ENCODE assay signal across 10 cellular contexts in genomic region chr20:17533396-17533795, GRCh38. TPM values are rescaled to one million over a fixed set of nuclear protein-coding genes. Genes with fewer than 3 reads are reported as not detected.
DNase-seq lines count a peak whose midpoint lies in the region; ATAC-seq and TF ChIP-seq lines count a peak whose summit lies in the region.
"Had no signal": no experiment of that assay in that cellular context is flagged by ENCODE, and none has a peak within 500 bp of the region (broad histone marks: within the 10 kb centered on the region; RNA-seq: fewer than 3 reads in every experiment).

No MANE protein-coding gene starts in this region.

- in situ Hi-C loops in GM13977 (cut with MboI; ENCODE audit: low pct_unique_long_range_greater_than_20kb, low sequenced_read_pairs, unreplicated experiment) = loop anchor here (25.0 kb wide), 1 partner anchor 404 kb away; no protein-coding TSS in a partner anchor

- no peak for TF ChIP-seq CTCF in cardiac muscle cell (IDR thresholded peaks at IDR 0.05; ENCODE audit: low read depth, low read length)
- TF ChIP-seq CTCF in heart left ventricle (IDR thresholded peaks at IDR 0.05) = no peak
- TF ChIP-seq CTCF in cardiac fibroblast (IDR thresholded peaks at IDR 0.05; ENCODE audit: low read depth, low read length) = no peak
- TF ChIP-seq CTCF in GM13977 (IDR thresholded peaks at IDR 0.05; ENCODE audit: extremely low read depth, insufficient read depth, missing control alignments) = no peak

- 57 to 62% (median 60%) methylated on average over 1 of the region's 1 CpG for WGBS in heart left ventricle, 4 donors

- intact Hi-C loops in heart left ventricle (cut with DNase I) = loop anchor here in 6 of 10 donors (10.0 kb wide), 3 partner anchors 361 to 461 kb away; no protein-coding TSS in a partner anchor

- H3K9me3 ChIP-seq in cardiac muscle cell (ENCODE audit: low read depth) (no peaks in the 10 kb centered on the region), heart left ventricle (no peaks in the 10 kb centered on the region)
- H3K9me3 ChIP-seq: upper lobe of left lung had no signal

- H3K4me1 ChIP-seq in cardiac muscle cell (ENCODE audit: low read depth) = peaks cover 10% of the 10 kb centered on the region
- peaks cover 0 to 24% (median 3%) of the 10 kb centered on the region in 12 donors for H3K4me1 ChIP-seq in heart left ventricle

- no peak for TF ChIP-seq POLR2A in heart left ventricle (IDR thresholded peaks at IDR 0.05)

- DNase-seq in cardiac muscle cell (ENCODE audit: low read depth in 1 of 2, low spot score in 1 of 2) = peak; percentile 44 to 69
- no peak for DNase-seq in heart left ventricle
- DNase-seq in NCI-H524 treated with DMSO at 0.1 percent for 48 hours (lab: John Stamatoyannopoulos, UW) = peak; percentile 72
- DNase-seq in cardiac fibroblast (ENCODE audit: low read depth in 2 of 2) = peak; percentile 68 to 75
- DNase-seq in putamen (ENCODE audit: low spot score) = peak; percentile 38
- no peak for DNase-seq in GM13977 (ENCODE audit: low spot score)

- H3K4me3 ChIP-seq in cardiac muscle cell = no peak overlapping the region
- no peak overlapping the region for H3K4me3 ChIP-seq in heart left ventricle
- no peak overlapping the region for H3K4me3 ChIP-seq in cardiac fibroblast (replicated peaks in 1 of 2; ENCODE audit: low read depth in 2 of 2, low read length in 2 of 2)
- H3K4me3 ChIP-seq: lung, upper lobe of left lung had no signal

- H3K27me3 ChIP-seq in cardiac muscle cell (no peaks in the 10 kb centered on the region), heart left ventricle (peaks cover 0 to 8% (median 0%) of the 10 kb centered on the region in 9 donors)
- H3K27me3 ChIP-seq: upper lobe of left lung had no signal

- ATAC-seq in heart left ventricle (no peak), GM21528 (IDR thresholded peaks at IDR 0.05; ENCODE audit: low FRiP score, unreplicated experiment) (no peak), GM18870 (IDR thresholded peaks at IDR 0.05; ENCODE audit: unreplicated experiment) (no peak)

- no peak overlapping the region for H3K27ac ChIP-seq in cardiac muscle cell
- no peak overlapping the region for H3K27ac ChIP-seq in heart left ventricle
- H3K27ac ChIP-seq: upper lobe of left lung had no signal

- H3K36me3 ChIP-seq in cardiac muscle cell (no peaks in the 10 kb centered on the region), heart left ventricle (no peaks in the 10 kb centered on the region)
- H3K36me3 ChIP-seq: upper lobe of left lung had no signal

RNA-seq across cellular contexts. Expression of gene BFSP1, which starts 2.2 kb away (rescaled TPM):
- 3.2 and 7.1 TPM in 2 replicates for total RNA-seq in cardiac muscle cell
- polyA plus RNA-seq in cardiac muscle cell = 4.9 and 5.3 TPM in 2 replicates
- 1 to 10 TPM in 3 of 9 donors, under 1 TPM in 6; 0.13 to 1.4 (median 0.71) TPM for total RNA-seq in heart left ventricle
- under 1 TPM; 0.11 to 0.30 TPM for polyA plus RNA-seq in heart left ventricle

RNA-seq across cellular contexts. Expression of gene DSTN, which starts 36.5 kb away (rescaled TPM):
- 231 and 335 TPM in 2 replicates for total RNA-seq in cardiac muscle cell
- 629 and 743 TPM in 2 replicates for polyA plus RNA-seq in cardiac muscle cell
- 100 to 1,000 TPM; 447 to 697 (median 546) TPM for total RNA-seq in heart left ventricle
- 100 to 1,000 TPM; 473 to 738 TPM for polyA plus RNA-seq in heart left ventricle

Comparison
In these comparisons a context has a peak if more than half of its experiments do, and no peak if none do; other contexts are left out.
1. DNase-seq: peak in cardiac muscle cell (2 of 2), NCI-H524 treated with DMSO at 0.1 percent for 48 hours (single experiment), cardiac fibroblast (2 of 2) and putamen (single experiment); none in heart left ventricle (0 of 5) and GM13977 (single experiment).